In the genomic region with DNA sequence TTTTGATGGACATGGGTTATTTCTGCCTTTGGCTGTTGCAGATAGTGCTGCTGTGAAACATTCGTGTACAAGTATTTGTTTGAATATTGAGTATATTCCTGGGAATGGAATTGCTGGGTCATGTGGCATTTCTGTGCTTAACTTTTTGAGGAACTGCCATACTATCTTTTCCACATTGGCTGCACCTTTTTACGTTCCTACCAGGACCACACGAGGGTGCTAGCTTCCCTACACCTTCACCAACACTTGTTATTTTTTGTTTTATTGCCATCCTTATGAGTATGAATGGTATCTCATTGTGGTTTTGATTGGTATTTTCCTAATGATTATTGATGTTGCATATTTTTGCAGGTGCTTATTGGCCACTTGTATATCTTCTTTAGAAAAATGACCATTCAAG, we compare ENCODE assay signal across 22 cellular contexts. TPM values are rescaled to one million over a fixed set of nuclear protein-coding genes. Genes with fewer than 3 reads are reported as not detected.
DNase-seq lines count a peak whose midpoint lies in the region; ATAC-seq and TF ChIP-seq lines count a peak whose summit lies in the region.
"Had no signal": no experiment of that assay in that cellular context is flagged by ENCODE, and none has a peak within 500 bp of the region (broad histone marks: within the 10 kb centered on the region; RNA-seq: fewer than 3 reads in every experiment).

No MANE protein-coding gene starts in this region.

- RAD21 ChIA-PET in HCT116 (lab: Charles Lee; ENCODE audit: low non-redundant PET in 1 of 2, low total read pairs in 2 of 2, uncharacterized antibody in 2 of 2, unreplicated experiment in 2 of 2) = no interaction called here

- H3K9me3 ChIP-seq in A673 (ENCODE audit: low read depth, low read length, poor library complexity, severe bottlenecking) = no peaks in the 10 kb centered on the region
- H3K9me3 ChIP-seq in HCT116 (ENCODE audit: control insufficient read depth in 1 of 2, insufficient read depth in 1 of 2, low read depth in 1 of 2, low read length in 2 of 2) = no peaks in the 10 kb centered on the region
- no peaks in the 10 kb centered on the region for H3K9me3 ChIP-seq in Panc1 (ENCODE audit: control insufficient read depth, insufficient read depth, low read depth, low read length)
- H3K9me3 ChIP-seq: esophagus squamous epithelium, vagina had no signal

- H4K20me1 ChIP-seq in HCT116 (ENCODE audit: insufficient read depth) = peaks cover 9% of the 10 kb centered on the region; the same call in 1 of the 2 replicates

- peak; percentile 22; the same call in 1 of the 2 replicates for TF ChIP-seq CTCF in A673 (conservative IDR thresholded peaks at IDR 0.05; ENCODE audit: low read depth, low read length)
- peak in 2 of 3 experiments; percentile 38 to 39; a peak in 3 of 6 replicates for TF ChIP-seq CTCF in HCT116 (IDR thresholded peaks at IDR 0.05 in 2 of 3, conservative IDR thresholded peaks at IDR 0.05 in 1 of 3; ENCODE audit: borderline replicate concordance in 1 of 3, insufficient read depth in 1 of 3, low read depth in 2 of 3, low read length in 2 of 3)
- TF ChIP-seq CTCF in Panc1 (IDR thresholded peaks at IDR 0.05) = peak; percentile 44
- peak; percentile 12 for TF ChIP-seq CTCF in fibroblast of pulmonary artery (IDR thresholded peaks at IDR 0.05; ENCODE audit: low read length, missing control alignments)

- H2AFZ ChIP-seq in HCT116 (ENCODE audit: low read depth, low read length, poor library complexity, severe bottlenecking) = no peak overlapping the region

- H3K4me2 ChIP-seq in HCT116 (ENCODE audit: low read length) = no peak overlapping the region

- peaks cover 3% of the 10 kb centered on the region for H3K4me1 ChIP-seq in A673 (ENCODE audit: insufficient read depth, low read length, poor library complexity, severe bottlenecking)
- H3K4me1 ChIP-seq in HCT116 (ENCODE audit: control insufficient read depth in 1 of 2, insufficient read depth in 2 of 2, low read length in 2 of 2) = no peaks in the 10 kb centered on the region
- H3K4me1 ChIP-seq in Panc1 (ENCODE audit: control insufficient read depth, insufficient read depth, low read length) = no peaks in the 10 kb centered on the region

- TF ChIP-seq POLR2A in HCT116 (IDR thresholded peaks at IDR 0.05; ENCODE audit: borderline replicate concordance, extremely low read depth, insufficient read depth, insufficient read length) = no peak

- no peak overlapping the region for H3K9ac ChIP-seq in HCT116 (ENCODE audit: low read length)

- BruUV-seq in A673 (replicated peaks; lab: Mats Ljungman, UMichigan) = no TSS peak
- BruUV-seq in HCT116 (replicated peaks; lab: Mats Ljungman, UMichigan) = no TSS peak
- BruUV-seq in Panc1 (replicated peaks; lab: Mats Ljungman, UMichigan) = no TSS peak

- H3K4me3 ChIP-seq in A673 (ENCODE audit: low read depth, low read length, poor library complexity, severe bottlenecking) = no peak overlapping the region
- H3K4me3 ChIP-seq in HCT116 (replicated peaks in 1 of 2; ENCODE audit: low read depth in 1 of 2, low read length in 2 of 2) = no peak overlapping the region
- H3K4me3 ChIP-seq in Panc1 (ENCODE audit: low read depth in 2 of 2, low read length in 2 of 2) = no peak overlapping the region
- H3K4me3 ChIP-seq in fibroblast of pulmonary artery (replicated peaks; ENCODE audit: low read depth, low read length) = no peak overlapping the region
- H3K4me3 ChIP-seq: esophagus squamous epithelium, vagina had no signal

- POLR2A ChIA-PET in A673 (lab: Charles Lee; ENCODE audit: low non-redundant PET) (no interaction called here), HCT116 (lab: Charles Lee) (no interaction called here), Panc1 (lab: Charles Lee) (no interaction called here)

- H3K27me3 ChIP-seq in A673 (replicated peaks; ENCODE audit: insufficient read depth, low read depth, low read length, poor library complexity) (no peaks in the 10 kb centered on the region), HCT116 (ENCODE audit: insufficient read depth, low read length) (no peaks in the 10 kb centered on the region), Panc1 (ENCODE audit: control insufficient read depth, insufficient read depth, low read length) (no peaks in the 10 kb centered on the region)
- H3K27me3 ChIP-seq: esophagus squamous epithelium, vagina had no signal

- in situ Hi-C loops in Panc1 (cut with HindIII; ENCODE audit: low pct_unique_long_range_greater_than_20kb, low sequenced_read_pairs) = no loop called here

- H3K27ac ChIP-seq in A673 (ENCODE audit: low read depth, low read length, poor library complexity, severe bottlenecking) = no peak overlapping the region
- no peak overlapping the region for H3K27ac ChIP-seq in HCT116 (ENCODE audit: low read depth, low read length)
- H3K27ac ChIP-seq in Panc1 (ENCODE audit: low read length) = no peak overlapping the region
- H3K27ac ChIP-seq: esophagus squamous epithelium, vagina, WERI-Rb-1 had no signal

- peaks cover 66% of the 10 kb centered on the region for H3K79me2 ChIP-seq in HCT116 (ENCODE audit: insufficient read depth, low read length)

- no peaks in the 10 kb centered on the region for H3K9me2 ChIP-seq in HCT116 (ENCODE audit: insufficient read depth)

- ATAC-seq in HCT116 (peak; percentile 70), Panc1 (no peak), HG03521 (IDR thresholded peaks at IDR 0.05; ENCODE audit: unreplicated experiment) (no peak), GM18511 (IDR thresholded peaks at IDR 0.05; ENCODE audit: unreplicated experiment) (no peak)

- TF ChIP-seq RAD21 in HCT116 (IDR thresholded peaks at IDR 0.05; ENCODE audit: low read depth) = peak; percentile 23; the same call in 1 of the 2 replicates

- intact Hi-C loops in A673 (cut with micrococcal nuclease; ENCODE audit: unreplicated experiment) = no loop called here
- intact Hi-C loops in HCT116 (cut with micrococcal nuclease) = no loop called here
- intact Hi-C loops in Panc1 (cut with micrococcal nuclease; ENCODE audit: unreplicated experiment) = no loop called here

- H3K36me3 ChIP-seq in A673 (ENCODE audit: insufficient read depth, low read length, poor library complexity, severe bottlenecking) = peaks cover 43% of the 10 kb centered on the region
- peaks cover 35 to 51% of the 10 kb centered on the region in 2 experiments for H3K36me3 ChIP-seq in HCT116 (ENCODE audit: control insufficient read depth in 1 of 2, insufficient read depth in 2 of 2, low read length in 2 of 2)
- peaks cover 31% of the 10 kb centered on the region for H3K36me3 ChIP-seq in Panc1 (ENCODE audit: control insufficient read depth, insufficient read depth, low read length)

- CTCF ChIA-PET in A673 (lab: Charles Lee) = no interaction called here
- CTCF ChIA-PET in HCT116 (lab: Charles Lee) = interaction anchor here (2.2 kb wide), 1 partner anchor 99 kb away, joined by 9 read pairs; no protein-coding TSS in a partner anchor
- CTCF ChIA-PET in Panc1 (lab: Charles Lee) = no interaction called here

- no peak for DNase-seq in A673 (ENCODE audit: low spot score)
- DNase-seq in HCT116 (ENCODE audit: low read depth, low spot score) = no peak
- DNase-seq in Panc1 (ENCODE audit: low read depth, low spot score) = no peak
- DNase-seq in fibroblast of pulmonary artery (ENCODE audit: low read depth) = no peak
- DNase-seq in anterior cingulate cortex (lab: John Stamatoyannopoulos, UW) = no peak
- DNase-seq in DMS 273 treated with DMSO at 0.1 percent for 48 hours (lab: John Stamatoyannopoulos, UW) = no peak
- DNase-seq: activated CD4-positive, alpha-beta memory T cell treated with anti-CD3 and anti-CD28 coated beads, Interleukin-2, amount 10 ng/mL, durations not matched to agents 7 days and 5 days; activated naive CD4-positive, alpha-beta T cell; activated T-cell treated with anti-CD3 and anti-CD28 coated beads for 4 hours; effector memory CD4-positive, alpha-beta T cell; esophagus squamous epithelium; GF-D8; GOT3; kidney glomerular epithelial cell; NCI-H1417 treated with DMSO at 0.1 percent for 48 hours; NCI-H524 treated with DMSO at 0.1 percent for 48 hours; retina; SHP77; WERI-Rb-1 had no signal

TF ChIP-seq in HCT116, 20 proteins besides CTCF, POLR2A, EP300 and RAD21:
- TF ChIP-seq FOSL1 (IDR thresholded peaks at IDR 0.05; ENCODE audit: low read depth) (no peak), ZNF274 (IDR thresholded peaks at IDR 0.05; ENCODE audit: low read depth, low read length) (no peak), SRF (IDR thresholded peaks at IDR 0.05; ENCODE audit: low read depth) (no peak), POLR2AphosphoS5 (IDR thresholded peaks at IDR 0.05; ENCODE audit: low read depth, low read length) (no peak), CBX3 (IDR thresholded peaks at IDR 0.05; ENCODE audit: low read depth) (no peak), EZH2phosphoT487 (IDR thresholded peaks at IDR 0.05; ENCODE audit: borderline replicate concordance) (no peak)

RNA-seq across cellular contexts. Expression of a gene that starts 47.8 kb away (rescaled TPM):
- total RNA-seq in A673 (2021) = 146 and 174 TPM in 2 replicates
- 45.6 TPM for total RNA-seq in HCT116 (2021; ENCODE audit: unreplicated experiment)
- 28.5 and 41.7 TPM in 2 replicates for polyA plus RNA-seq in HCT116 (2012)
- 159 TPM for total RNA-seq in Panc1 (2021; ENCODE audit: unreplicated experiment)
- polyA plus RNA-seq in Panc1 (2012; ENCODE audit: insufficient read length) = 189 TPM
